20 cellular contexts compared by ENCODE assay signal in the genomic region with DNA sequence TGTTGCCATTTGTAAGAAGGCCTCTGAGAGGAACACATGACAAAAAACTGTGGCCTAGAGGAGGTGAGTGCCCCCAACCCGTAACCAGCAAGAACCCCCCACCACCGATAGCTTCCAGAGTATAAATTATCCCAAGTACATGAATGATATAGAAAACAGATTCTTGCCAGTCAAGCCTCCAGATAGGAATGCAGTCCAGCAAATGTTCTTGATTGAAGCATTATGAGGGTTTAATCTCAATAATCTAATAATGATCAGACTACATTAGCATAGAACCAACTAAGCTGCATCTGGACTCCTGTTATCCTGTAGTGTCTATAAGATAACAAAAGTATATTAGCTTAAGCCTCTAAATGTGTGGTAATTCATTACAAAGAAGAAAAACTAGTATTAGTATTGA.
DNase-seq lines count a peak whose midpoint lies in the region; FAIRE-seq and TF ChIP-seq lines count a peak whose summit lies in the region.
"Had no signal": no experiment of that assay in that cellular context is flagged by ENCODE, and none has a peak within 500 bp of the region (broad histone marks: within the 10 kb centered on the region; RNA-seq: fewer than 3 reads in every experiment).

No MANE protein-coding gene starts in this region.

- CTCF ChIA-PET in H1 (lab: Charles Lee; ENCODE audit: partially characterized antibody) = no interaction called here

- no peak overlapping the region for H4K91ac ChIP-seq in H1 (replicated peaks; ENCODE audit: insufficient read length, low read length)

- H3K18ac ChIP-seq in H1 (ENCODE audit: extremely low read depth, low read length) = no peak overlapping the region

- H3K56ac ChIP-seq in H1 (replicated peaks; ENCODE audit: insufficient read length, low read depth, low read length) = no peak overlapping the region

- H2BK120ac ChIP-seq in H1 (replicated peaks; ENCODE audit: low read depth, low read length) = no peak overlapping the region

- H2AK5ac ChIP-seq in H1 (ENCODE audit: low read depth, low read length) = no peak overlapping the region

- H2BK5ac ChIP-seq in H1 (ENCODE audit: low read depth, low read length) = peak overlapping the region; percentile 3; the same call in 1 of the 2 replicates

- H2AFZ ChIP-seq in H1 (ENCODE audit: low read length) = no peak overlapping the region

- no peaks in the 10 kb centered on the region for H3K79me2 ChIP-seq in H1 (ENCODE audit: control insufficient read depth in 1 of 2, insufficient read depth in 2 of 2, low read length in 2 of 2)

- H3K36me3 ChIP-seq in BE2C (no peaks in the 10 kb centered on the region), HUES64 (ENCODE audit: insufficient read depth, low read length) (no peaks in the 10 kb centered on the region), H1 (ENCODE audit: control insufficient read depth in 2 of 4, insufficient read depth in 4 of 4, low read length in 3 of 4) (no peaks in the 10 kb centered on the region), vagina (no peaks in the 10 kb centered on the region)
- H3K36me3 ChIP-seq: BLaER1 had no signal

- H4K5ac ChIP-seq in H1 (ENCODE audit: insufficient read length, low read depth, low read length) = no peak overlapping the region

- intact Hi-C loops in vagina (cut with DNase I) = no loop called here

- POLR2A ChIA-PET in H1 (lab: Charles Lee; ENCODE audit: partially characterized antibody) = no interaction called here

- no CpG with 5 or more reads among the region's 2 CpGs for WGBS in HUES64
- 100% methylated on average over 2 of the region's 2 CpGs; no CpG with 5 or more reads in 1 of the 2 experiments for WGBS in H1 (ENCODE audit: extremely low coverage in 1 of 2, insufficient coverage in 1 of 2, insufficient read length in 1 of 2, insufficient replicate concordance in 2 of 2, low coverage in 1 of 2, low lambda C conversion rate in 2 of 2, missing lambda C conversion rate in 1 of 2), 2 experiments

- FAIRE-seq in H1 (lab: Jason Lieb, UNC) = no peak
- FAIRE-seq: A549, HTR-8/SVneo had no signal

- no peak overlapping the region for H3K23ac ChIP-seq in H1 (ENCODE audit: insufficient read length)

- H3K23me2 ChIP-seq in H1 (ENCODE audit: low read depth, low read length) = no peaks in the 10 kb centered on the region

- H3K14ac ChIP-seq in H1 (ENCODE audit: insufficient read length) = no peak overlapping the region

- no peak for TF ChIP-seq CTCF in BE2C (IDR thresholded peaks at IDR 0.05; ENCODE audit: low read depth, low read length)
- no peak for TF ChIP-seq CTCF in H1 (IDR thresholded peaks at IDR 0.05; ENCODE audit: control extremely low read depth in 1 of 3, insufficient read depth in 1 of 3, low read depth in 1 of 3, low read length in 3 of 3)
- TF ChIP-seq CTCF in vagina (IDR thresholded peaks at IDR 0.05) = no peak

- no peaks in the 10 kb centered on the region for H3K9me3 ChIP-seq in BE2C
- H3K9me3 ChIP-seq in HUES64 (ENCODE audit: insufficient read depth, low read depth, low read length) = no peaks in the 10 kb centered on the region
- no peaks in the 10 kb centered on the region for H3K9me3 ChIP-seq in H1 (ENCODE audit: insufficient read depth in 2 of 2, low read depth in 1 of 2, low read length in 1 of 2)
- H3K9me3 ChIP-seq in vagina = no peaks in the 10 kb centered on the region
- H3K9me3 ChIP-seq: A549, BLaER1 had no signal

- no peaks in the 10 kb centered on the region for H3K79me1 ChIP-seq in H1 (ENCODE audit: low read depth, low read length)

- H3K27me3 ChIP-seq in BE2C (no peaks in the 10 kb centered on the region), HUES64 (ENCODE audit: insufficient read depth, low read length) (no peaks in the 10 kb centered on the region), H1 (replicated peaks in 1 of 4; ENCODE audit: control insufficient read depth in 3 of 4, extremely low read depth in 1 of 4, insufficient read depth in 3 of 4, low read length in 3 of 4) (no peaks in the 10 kb centered on the region), vagina (no peaks in the 10 kb centered on the region)
- H3K27me3 ChIP-seq: BLaER1 had no signal

- no peak for TF ChIP-seq EP300 in H1 (IDR thresholded peaks at IDR 0.05; ENCODE audit: borderline replicate concordance in 1 of 2, low read depth in 2 of 2, low read length in 2 of 2)

- H2BK12ac ChIP-seq in H1 (ENCODE audit: low read depth, low read length) = no peak overlapping the region

- no peak overlapping the region for H3K4ac ChIP-seq in H1 (replicated peaks; ENCODE audit: insufficient read length, low read depth, low read length)

- H4K8ac ChIP-seq in H1 (ENCODE audit: extremely low read depth, insufficient read depth, low read length) = no peak overlapping the region

- H2BK15ac ChIP-seq in H1 (ENCODE audit: low read length) = no peak overlapping the region

- no peaks in the 10 kb centered on the region for H4K20me1 ChIP-seq in H1 (replicated peaks in 1 of 2; ENCODE audit: control insufficient read depth in 1 of 2, insufficient read depth in 2 of 2, low read length in 2 of 2)
- H4K20me1 ChIP-seq: BLaER1 had no signal

- DNase-seq in BE2C = peak; percentile 51
- peak; percentile 63 for DNase-seq in SK-N-DZ (ENCODE audit: low spot score)
- no peak for DNase-seq in H1 (ENCODE audit: low read depth in 1 of 2, low spot score in 2 of 2)
- no peak for DNase-seq in activated naive CD4-positive, alpha-beta T cell (lab: John Stamatoyannopoulos, UW)
- DNase-seq in SHP77 (lab: John Stamatoyannopoulos, UW) = no peak
- DNase-seq in SIG-M5 (lab: John Stamatoyannopoulos, UW) = no peak
- DNase-seq in vagina (ENCODE audit: extremely low spot score in 2 of 2) = no peak
- DNase-seq: AML-193; Calu3; CD4-positive, alpha-beta memory T cell; DMS79; GDM1; GOT3; H9; KG1 had no signal

- H3K9ac ChIP-seq in HUES64 (ENCODE audit: low read depth, low read length) (no peak overlapping the region), H1 (replicated peaks in 1 of 4; ENCODE audit: extremely low read depth in 1 of 4, low read depth in 3 of 4, low read length in 3 of 4) (no peak overlapping the region)
- H3K9ac ChIP-seq: BLaER1 had no signal

- no peak for TF ChIP-seq RAD21 in H1 (IDR thresholded peaks at IDR 0.05 in 1 of 2, conservative IDR thresholded peaks at IDR 0.05 in 1 of 2; ENCODE audit: low read depth in 2 of 2, low read length in 2 of 2)

- H2BK20ac ChIP-seq in H1 (ENCODE audit: low read length) = no peak overlapping the region

- no peak overlapping the region for H3K4me3 ChIP-seq in BE2C (ENCODE audit: low read depth, low read length)
- H3K4me3 ChIP-seq in HUES64 (ENCODE audit: low read length) = no peak overlapping the region
- no peak overlapping the region for H3K4me3 ChIP-seq in H1 (ENCODE audit: extremely low read depth in 1 of 4, insufficient read depth in 2 of 4, low read depth in 3 of 4, low read length in 4 of 4)
- no peak overlapping the region for H3K4me3 ChIP-seq in vagina
- H3K4me3 ChIP-seq: A549, BLaER1 had no signal

- H3K4me1 ChIP-seq in BE2C (peaks cover 16% of the 10 kb centered on the region), HUES64 (ENCODE audit: insufficient read depth, low read length) (peaks cover 87% of the 10 kb centered on the region), H1 (replicated peaks in 1 of 4; ENCODE audit: control insufficient read depth in 3 of 4, insufficient read depth in 4 of 4, low read length in 3 of 4) (no peaks in the 10 kb centered on the region; a peak in 1 of 7 replicates), vagina (no peaks in the 10 kb centered on the region)
- H3K4me1 ChIP-seq: BLaER1 had no signal

- TF ChIP-seq POLR2A in H1 (IDR thresholded peaks at IDR 0.05; ENCODE audit: control extremely low read depth in 1 of 2, low read depth in 2 of 2, low read length in 2 of 2) (no peak), vagina (IDR thresholded peaks at IDR 0.05) (no peak)

- H3K27ac ChIP-seq in HUES64 (ENCODE audit: low read depth, low read length) = peak overlapping the region; percentile 92
- H3K27ac ChIP-seq in H1 (ENCODE audit: low read depth, low read length) = no peak overlapping the region
- H3K27ac ChIP-seq in vagina = no peak overlapping the region
- H3K27ac ChIP-seq: 22Rv1, A549, BLaER1 had no signal

- H3K4me2 ChIP-seq in H1 (ENCODE audit: insufficient read depth in 1 of 2, low read depth in 2 of 2, low read length in 2 of 2) = no peak overlapping the region
- H3K4me2 ChIP-seq: A549, BLaER1 had no signal

TF ChIP-seq in H1, 55 proteins besides CTCF, POLR2A, EP300 and RAD21:
- TF ChIP-seq TAF7 (optimal IDR thresholded peaks at IDR 0.05; ENCODE audit: borderline replicate concordance, low read depth, low read length) (no peak), CHD2 (IDR thresholded peaks at IDR 0.05; ENCODE audit: low read length) (no peak), CHD1 (IDR thresholded peaks at IDR 0.05; ENCODE audit: low read depth, low read length) (no peak), CBX8 (IDR thresholded peaks at IDR 0.05; ENCODE audit: borderline replicate concordance, low read depth, low read length) (no peak), ATF3 (IDR thresholded peaks at IDR 0.05; ENCODE audit: insufficient read depth, low read depth, low read length) (no peak), RNF2 (IDR thresholded peaks at IDR 0.05; ENCODE audit: borderline replicate concordance, low read depth, low read length, missing control alignments, poor library complexity, severe bottlenecking) (no peak), GTF2F1 (IDR thresholded peaks at IDR 0.05; ENCODE audit: borderline replicate concordance, low read depth, low read length) (no peak), CBX5 (IDR thresholded peaks at IDR 0.05; ENCODE audit: low read depth, low read length) (no peak), EZH2 (IDR thresholded peaks at IDR 0.05; ENCODE audit: low read depth, low read length, severe bottlenecking) (no peak), KDM4A (IDR thresholded peaks at IDR 0.05; ENCODE audit: low read depth, low read length, severe bottlenecking) (no peak), NRF1 (IDR thresholded peaks at IDR 0.05; ENCODE audit: low read depth, low read length) (no peak), CTBP2 (IDR thresholded peaks at IDR 0.05; ENCODE audit: borderline replicate concordance, insufficient read depth, insufficient read length, low read length) (no peak)
TF ChIP-seq in H1: peak in this region for 0.

Comparison
In these comparisons a context has a peak if more than half of its experiments do, and no peak if none do; other contexts are left out.
1. DNase-seq: peak in BE2C (single experiment) and SK-N-DZ (single experiment); none in H1 (0 of 2), activated naive CD4-positive, alpha-beta T cell (0 of 4), SHP77 (0 of 2), SIG-M5 (single experiment) and vagina (0 of 2).